In genomic region chr6:107894821-107895396, GRCh38 we compare ENCODE assay signal across 14 cellular contexts.
A peak's percentile ranks its signal among the peaks of the same experiment; 100 is the strongest.
DNase-seq lines count a peak whose midpoint lies in the region; ATAC-seq, FAIRE-seq and TF ChIP-seq lines count a peak whose summit lies in the region.
"Had no signal": no experiment of that assay in that cellular context is flagged by ENCODE, and none has a peak within 500 bp of the region (broad histone marks: within the 10 kb centered on the region; RNA-seq: fewer than 3 reads in every experiment).

No MANE protein-coding gene starts in this region.

- peak; percentile 58 for DNase-seq in SIG-M5 treated with dmso at 0.1 percent for 504 hours (lab: John Stamatoyannopoulos, UW; ENCODE audit: unreplicated experiment)
- no peak for DNase-seq in SIG-M5 (lab: John Stamatoyannopoulos, UW)
- peak; percentile 52 for DNase-seq in Karpas-422
- peak; percentile 12 for DNase-seq in GM12878 (ENCODE audit: low read depth, low spot score)
- DNase-seq in small intestine, result peak; percentile 82
- no peak for DNase-seq in gastrocnemius medialis
- DNase-seq in mesothelial cell of epicardium (ENCODE audit: low spot score in 2 of 2, unreplicated experiment in 2 of 2), result no peak
- DNase-seq: activated CD8-positive, alpha-beta T cell treated with anti-CD3 and anti-CD28 coated beads, Interleukin-2, amount 10 ng/mL, durations not matched to agents 7 days and 5 days; adrenal gland; natural killer cell; stimulated activated CD4-positive, alpha-beta T cell treated with anti-CD3 and anti-CD28 coated beads, Interleukin-15, amount 100 ng/mL, for 24 hours; stimulated activated naive CD8-positive, alpha-beta T cell treated with anti-CD3 and anti-CD28 coated beads, Interleukin-15, amount 100 ng/mL, for 72 hours had no signal

- in situ Hi-C loops in GM12878 (cut with MboI), result no loop called here
- in situ Hi-C loops in gastrocnemius medialis (cut with MboI; ENCODE audit: low sequenced_read_pairs in 4 of 4), result no loop called here

- no peak for TF ChIP-seq EP300 in GM12878 (IDR thresholded peaks at IDR 0.05; ENCODE audit: borderline replicate concordance in 1 of 2, control insufficient read depth in 1 of 2, low read depth in 2 of 2, low read length in 2 of 2)

- POLR2A ChIA-PET in GM12878 (lab: Charles Lee), result interaction anchor here (0.5 to 0.7 kb wide), 3 partner anchors 86 to 455 kb away, joined by 4 read pairs; no protein-coding TSS in a partner anchor

- no peak overlapping the region for H3K4me3 Mint-ChIP-seq in mesothelial cell of epicardium
- H3K4me3 Mint-ChIP-seq: activated CD8-positive, alpha-beta T cell treated with anti-CD3 and anti-CD28 coated beads, Interleukin-2, amount 10 ng/mL, durations not matched to agents 7 days and 5 days; natural killer cell; stimulated activated naive CD8-positive, alpha-beta T cell treated with anti-CD3 and anti-CD28 coated beads, Interleukin-15, amount 100 ng/mL, for 72 hours had no signal

- H3K9me3 Mint-ChIP-seq in mesothelial cell of epicardium, result peaks cover 25% of the 10 kb centered on the region
- H3K9me3 Mint-ChIP-seq: natural killer cell had no signal

- no peaks in the 10 kb centered on the region for H3K4me1 Mint-ChIP-seq in mesothelial cell of epicardium
- H3K4me1 Mint-ChIP-seq: natural killer cell; stimulated activated naive CD8-positive, alpha-beta T cell treated with anti-CD3 and anti-CD28 coated beads, Interleukin-15, amount 100 ng/mL, for 72 hours had no signal

- H2AFZ ChIP-seq in Karpas-422 (ENCODE audit: low read length) (no peak overlapping the region), GM12878 (ENCODE audit: control insufficient read depth, low read depth, low read length) (no peak overlapping the region)

- peaks cover 71% of the 10 kb centered on the region for H3K36me3 Mint-ChIP-seq in mesothelial cell of epicardium

- intact Hi-C loops in GM12878 (cut with micrococcal nuclease; ENCODE audit: unreplicated experiment) (no loop called here), gastrocnemius medialis (cut with DNase I; ENCODE audit: low total_unique reads) (no loop called here)

- TF ChIP-seq CTCF in GM12878 (IDR thresholded peaks at IDR 0.05 in 2 of 3, conservative IDR thresholded peaks at IDR 0.05 in 1 of 3; ENCODE audit: control insufficient read depth in 2 of 3, extremely low read depth in 1 of 3, insufficient read depth in 1 of 3, low read depth in 3 of 3, low read length in 3 of 3) (no peak), gastrocnemius medialis (IDR thresholded peaks at IDR 0.05 in 4 of 5, conservative IDR thresholded peaks at IDR 0.05 in 1 of 5) (no peak), mesothelial cell of epicardium (IDR thresholded peaks at IDR 0.05; ENCODE audit: unreplicated experiment) (no peak)

- no peak for TF ChIP-seq RAD21 in GM12878 (IDR thresholded peaks at IDR 0.05; ENCODE audit: insufficient read depth, low read depth, low read length)

- no TSS peak for BruUV-seq in GM12878 (replicated peaks; lab: Mats Ljungman, UMichigan)

- H3K36me3 ChIP-seq in Karpas-422 (ENCODE audit: insufficient read depth, low read length) (peaks cover 54% of the 10 kb centered on the region), GM12878 (ENCODE audit: control insufficient read depth in 2 of 2, insufficient read depth in 2 of 2, low read length in 1 of 2) (peaks cover 2 to 16% of the 10 kb centered on the region in 2 experiments; a peak in 3 of 4 replicates), small intestine (ENCODE audit: control insufficient read depth in 2 of 2, insufficient read depth in 2 of 2, low read length in 2 of 2) (peaks cover 3 to 12% of the 10 kb centered on the region in 2 donors), gastrocnemius medialis (peaks cover 0 to 71% of the 10 kb centered on the region in 2 donors)

- H4K20me1 ChIP-seq in Karpas-422 (ENCODE audit: insufficient read depth, low read depth, low read length) (no peaks in the 10 kb centered on the region), GM12878 (ENCODE audit: control insufficient read depth, insufficient read depth) (no peaks in the 10 kb centered on the region)

- TF ChIP-seq POLR2A in GM12878 (IDR thresholded peaks at IDR 0.05; ENCODE audit: low read depth, low read length), result no peak
- TF ChIP-seq POLR2A in GM18505 (IDR thresholded peaks at IDR 0.05; ENCODE audit: borderline replicate concordance, extremely low read depth, insufficient read depth, insufficient read length), result no peak
- TF ChIP-seq POLR2A in gastrocnemius medialis (IDR thresholded peaks at IDR 0.05), result no peak

- H3K9ac ChIP-seq in Karpas-422 (ENCODE audit: low read length) (no peak overlapping the region), GM12878 (ENCODE audit: control insufficient read depth, insufficient read depth, low read length) (no peak overlapping the region)

- H3K9me3 ChIP-seq in Karpas-422 (ENCODE audit: low read length), result no peaks in the 10 kb centered on the region
- H3K9me3 ChIP-seq in GM12878 (replicated peaks; ENCODE audit: control insufficient read depth, insufficient read depth, low read length), result no peaks in the 10 kb centered on the region; the same call in 2 of the 3 replicates
- H3K9me3 ChIP-seq in small intestine (ENCODE audit: control insufficient read depth, low read depth), result no peaks in the 10 kb centered on the region
- no peaks in the 10 kb centered on the region for H3K9me3 ChIP-seq in gastrocnemius medialis
- H3K9me3 ChIP-seq: adrenal gland had no signal

- H3K4me1 ChIP-seq in Karpas-422 (ENCODE audit: low read length), result peaks cover 14% of the 10 kb centered on the region
- H3K4me1 ChIP-seq in GM12878 (ENCODE audit: control insufficient read depth, insufficient read depth, low read length), result peaks cover 10% of the 10 kb centered on the region
- H3K4me1 ChIP-seq in small intestine (ENCODE audit: control insufficient read depth in 2 of 2, insufficient read depth in 1 of 2, low read depth in 1 of 2, low read length in 1 of 2), result no peaks in the 10 kb centered on the region
- no peaks in the 10 kb centered on the region for H3K4me1 ChIP-seq in gastrocnemius medialis
- H3K4me1 ChIP-seq: adrenal gland had no signal

- ATAC-seq in GM12878 (peak; percentile 82), GM18505 (IDR thresholded peaks at IDR 0.05; ENCODE audit: unreplicated experiment) (no peak), gastrocnemius medialis (no peak)
- ATAC-seq: activated CD8-positive, alpha-beta T cell treated with anti-CD3 and anti-CD28 coated beads, Interleukin-2, amount 10 ng/mL, durations not matched to agents 7 days and 5 days; natural killer cell; stimulated activated naive CD8-positive, alpha-beta T cell treated with anti-CD3 and anti-CD28 coated beads, Interleukin-15, amount 100 ng/mL, for 72 hours had no signal

- H3K9me2 ChIP-seq in Karpas-422 (replicated peaks; ENCODE audit: insufficient read depth, low read length), result no peaks in the 10 kb centered on the region

- no peaks in the 10 kb centered on the region for H3K27me3 Mint-ChIP-seq in mesothelial cell of epicardium (ENCODE audit: low read depth)
- H3K27me3 Mint-ChIP-seq: stimulated activated naive CD8-positive, alpha-beta T cell treated with anti-CD3 and anti-CD28 coated beads, Interleukin-15, amount 100 ng/mL, for 72 hours had no signal

- H3K4me3 ChIP-seq in Karpas-422 (ENCODE audit: low read length) (no peak overlapping the region), GM12878 (no peak overlapping the region), small intestine (ENCODE audit: low read depth in 1 of 2, low read length in 2 of 2) (no peak overlapping the region), gastrocnemius medialis (no peak overlapping the region)
- H3K4me3 ChIP-seq: adrenal gland had no signal

- H3K27ac ChIP-seq in Karpas-422 (ENCODE audit: low read length) (no peak overlapping the region), GM12878 (ENCODE audit: control insufficient read depth, insufficient read depth) (no peak overlapping the region), small intestine (ENCODE audit: low read depth in 1 of 2, low read length in 1 of 2) (peak overlapping the region in 1 of 2 donors; percentile 77), gastrocnemius medialis (no peak overlapping the region)
- H3K27ac ChIP-seq: adrenal gland had no signal

- H3K27me3 ChIP-seq in Karpas-422 (ENCODE audit: low read length) (no peaks in the 10 kb centered on the region), GM12878 (replicated peaks in 1 of 2; ENCODE audit: control insufficient read depth in 2 of 2, insufficient read depth in 2 of 2, low read length in 1 of 2) (no peaks in the 10 kb centered on the region), small intestine (ENCODE audit: control insufficient read depth in 2 of 2, insufficient read depth in 2 of 2, low read length in 2 of 2) (no peaks in the 10 kb centered on the region), gastrocnemius medialis (no peaks in the 10 kb centered on the region)
- H3K27me3 ChIP-seq: adrenal gland had no signal

- SMC1A ChIA-PET in GM12878 (lab: Charles Lee; ENCODE audit: uncharacterized antibody, unreplicated experiment), result interaction anchor here (0.6 to 2.3 kb wide), 4 partner anchors 10 to 154 kb away, joined by 3 to 13 read pairs (median 6); no protein-coding TSS in a partner anchor

- FAIRE-seq in GM12878 (lab: Jason Lieb, UNC) (peak; percentile 35), small intestine (lab: Jason Lieb, UNC) (peak; percentile 65)
- FAIRE-seq: A204.1 had no signal

- no peak overlapping the region for H3K4me2 ChIP-seq in Karpas-422 (ENCODE audit: low read depth, low read length, poor library complexity, severe bottlenecking)
- H3K4me2 ChIP-seq in GM12878 (ENCODE audit: control insufficient read depth, insufficient read depth), result no peak overlapping the region

- CTCF ChIA-PET in GM12878 (lab: Yijun Ruan, JAX), result interaction anchor here (0.6 to 2.3 kb wide), 6 partner anchors 13 to 81 kb away, joined by 3 to 10 read pairs (median 5); no protein-coding TSS in a partner anchor

- no peak overlapping the region for H3K27ac Mint-ChIP-seq in mesothelial cell of epicardium
- H3K27ac Mint-ChIP-seq: activated CD8-positive, alpha-beta T cell treated with anti-CD3 and anti-CD28 coated beads, Interleukin-2, amount 10 ng/mL, durations not matched to agents 7 days and 5 days; natural killer cell had no signal

- RAD21 ChIA-PET in GM12878 (lab: Charles Lee; ENCODE audit: unreplicated experiment), result interaction anchor here (0.8 kb wide), 1 partner anchor 26 kb away, joined by 3 read pairs; no protein-coding TSS in a partner anchor

- peaks cover 13% of the 10 kb centered on the region; the same call in 1 of the 2 replicates for H3K79me2 ChIP-seq in Karpas-422 (ENCODE audit: low read length)
- no peaks in the 10 kb centered on the region for H3K79me2 ChIP-seq in GM12878 (ENCODE audit: control insufficient read depth, insufficient read depth, low read length)

TF ChIP-seq in GM12878, 131 proteins besides CTCF, POLR2A, EP300 and RAD21 (continues in another document):
- no peak for TF ChIP-seq ZNF24 (IDR thresholded peaks at IDR 0.05)
- TF ChIP-seq SREBF1 (IDR thresholded peaks at IDR 0.05; ENCODE audit: low read length), result no peak
- no peak for TF ChIP-seq CBX3 (IDR thresholded peaks at IDR 0.05; ENCODE audit: borderline replicate concordance, low read depth)

Comparison
In these comparisons a context has a peak if more than half of its experiments do, and no peak if none do; other contexts are left out.
1. DNase-seq: peak in SIG-M5 treated with dmso at 0.1 percent for 504 hours (single experiment), Karpas-422 (single experiment), GM12878 (single experiment) and small intestine (single experiment); none in SIG-M5 (single experiment), gastrocnemius medialis (0 of 2) and mesothelial cell of epicardium (0 of 2).